8 cellular contexts compared by ENCODE assay signal in the genomic region with DNA sequence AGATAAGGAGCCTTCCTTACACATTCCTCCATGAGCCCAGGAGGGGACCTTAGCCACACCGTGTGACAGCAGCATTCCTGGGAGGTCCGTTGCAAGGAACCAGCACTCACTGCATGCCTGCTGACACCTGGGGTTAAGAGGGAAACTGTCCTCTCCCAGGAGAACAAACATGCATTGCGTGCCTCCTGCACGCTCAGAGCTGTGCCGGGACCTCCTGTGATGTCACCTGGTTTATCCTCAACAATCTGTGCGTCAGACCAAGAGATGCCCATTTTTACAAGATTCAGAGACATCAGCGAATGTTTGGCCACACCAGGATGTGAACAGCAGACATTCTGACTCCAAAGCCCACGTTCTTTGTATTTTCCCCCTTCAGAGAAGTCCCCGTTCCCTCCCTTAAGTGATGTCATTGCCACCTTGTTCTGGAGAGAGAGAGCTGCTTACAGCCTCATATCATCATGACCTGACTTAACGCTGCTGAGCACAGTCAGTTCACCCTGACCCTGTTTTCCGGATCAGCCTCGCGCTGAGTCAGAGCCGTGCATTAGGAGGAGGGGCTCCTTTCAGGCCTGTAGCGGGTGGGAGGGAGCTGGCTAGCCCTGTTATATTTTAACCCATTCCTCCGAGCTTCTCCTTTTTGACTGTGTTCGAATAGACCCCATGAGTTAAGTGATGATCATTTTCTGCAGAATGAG. TPM values are rescaled to one million over a fixed set of nuclear protein-coding genes. Genes with fewer than 3 reads are reported as not detected.
DNase-seq lines count a peak whose midpoint lies in the region; ATAC-seq and TF ChIP-seq lines count a peak whose summit lies in the region.

No MANE protein-coding gene starts in this region.

- peak overlapping the region in 1 of 2 donors; percentile 24 for H3K9ac ChIP-seq in colonic mucosa (ENCODE audit: low read depth in 2 of 2, low read length in 2 of 2)

- H3K27me3 Mint-ChIP-seq in natural killer cell treated with Interleukin-12 subunit alpha and Interleukin-12 subunit beta and Interleukin-15 and Interleukin-18, amount 100 ng/mL, for 72 hours, result no peaks in the 10 kb centered on the region

- no peak overlapping the region for H3K4me3 ChIP-seq in colonic mucosa

- no peaks in the 10 kb centered on the region for H3K36me3 ChIP-seq in colonic mucosa

- H3K4me1 Mint-ChIP-seq in natural killer cell treated with Interleukin-12 subunit alpha and Interleukin-12 subunit beta and Interleukin-15 and Interleukin-18, amount 100 ng/mL, for 72 hours (ENCODE audit: low read depth in 2 of 2), result peaks cover 0 to 10% of the 10 kb centered on the region in 2 donors

- ATAC-seq in natural killer cell treated with Interleukin-12 subunit alpha and Interleukin-12 subunit beta and Interleukin-15 and Interleukin-18, amount 100 ng/mL, for 72 hours, result peak; percentile 71 to 83
- ATAC-seq in GM18498 (IDR thresholded peaks at IDR 0.05; ENCODE audit: unreplicated experiment) (no peak), GM19328 (IDR thresholded peaks at IDR 0.05; ENCODE audit: unreplicated experiment) (no peak)

- no peak overlapping the region for H3K27ac ChIP-seq in colonic mucosa

- H3K9me3 Mint-ChIP-seq in natural killer cell treated with Interleukin-12 subunit alpha and Interleukin-12 subunit beta and Interleukin-15 and Interleukin-18, amount 100 ng/mL, for 72 hours, result no peaks in the 10 kb centered on the region

- intact Hi-C loops in colonic mucosa (cut with DNase I), result no loop called here

- no peaks in the 10 kb centered on the region for H3K36me3 Mint-ChIP-seq in natural killer cell treated with Interleukin-12 subunit alpha and Interleukin-12 subunit beta and Interleukin-15 and Interleukin-18, amount 100 ng/mL, for 72 hours

- H3K27ac Mint-ChIP-seq in natural killer cell treated with Interleukin-12 subunit alpha and Interleukin-12 subunit beta and Interleukin-15 and Interleukin-18, amount 100 ng/mL, for 72 hours, result peak overlapping the region in 1 of 2 donors; percentile 33

- no peak for TF ChIP-seq CTCF in colonic mucosa (IDR thresholded peaks at IDR 0.05)

- peak; percentile 34 for DNase-seq in activated CD8-positive, alpha-beta memory T cell treated with anti-CD3 and anti-CD28 coated beads, Interleukin-2, amount 50 U/mL, for 4 hours
- DNase-seq in activated CD8-positive, alpha-beta memory T cell treated with anti-CD3 and anti-CD28 coated beads for 24 hours, result no peak
- DNase-seq in RPMI7951 (ENCODE audit: low read depth) (peak; percentile 21), dermis blood vessel endothelial cell (peak; percentile 95), colonic mucosa (no peak)
- DNase-seq in natural killer cell treated with Interleukin-12 subunit alpha and Interleukin-12 subunit beta and Interleukin-15 and Interleukin-18, amount 100 ng/mL, for 72 hours (ENCODE audit: low spot score), result no peak

- no peaks in the 10 kb centered on the region for H3K9me3 ChIP-seq in colonic mucosa

- H3K4me3 Mint-ChIP-seq in natural killer cell treated with Interleukin-12 subunit alpha and Interleukin-12 subunit beta and Interleukin-15 and Interleukin-18, amount 100 ng/mL, for 72 hours, result no peak overlapping the region

- no peaks in the 10 kb centered on the region for H3K4me1 ChIP-seq in colonic mucosa

- no peaks in the 10 kb centered on the region for H3K27me3 ChIP-seq in colonic mucosa

RNA-seq across cellular contexts. Expression of a gene that starts 36.2 kb away (rescaled TPM):
- 2.9 and 3.4 TPM in 2 replicates for total RNA-seq in RPMI7951 (2014; rRNA removed; shearing (Covaris generic))
- total RNA-seq in dermis blood vessel endothelial cell, result 4.9 and 6.8 TPM in 2 replicates
- total RNA-seq in natural killer cell treated with Interleukin-12 subunit alpha and Interleukin-12 subunit beta and Interleukin-15 and Interleukin-18, amount 100 ng/mL, for 72 hours, result 10 to 100 TPM in 1 of 2 donors, 1 to 10 TPM in 1; 9.7 to 25.9 TPM
- 1 to 10 TPM; 3.9 to 6.5 TPM for total RNA-seq in colonic mucosa

RNA-seq across cellular contexts. Expression of a gene that starts 44.8 kb away (rescaled TPM):
- total RNA-seq in RPMI7951 (2014; rRNA removed; shearing (Covaris generic)), result 1.1 and 1.5 TPM in 2 replicates
- 6.1 and 6.5 TPM in 2 replicates for total RNA-seq in dermis blood vessel endothelial cell
- total RNA-seq in natural killer cell treated with Interleukin-12 subunit alpha and Interleukin-12 subunit beta and Interleukin-15 and Interleukin-18, amount 100 ng/mL, for 72 hours, result 10 to 100 TPM; 76.1 to 78.0 TPM
- total RNA-seq in colonic mucosa, result 10 to 100 TPM; 58.0 to 74.5 TPM

RNA-seq across cellular contexts. Expression of a gene that starts 55.1 kb away (rescaled TPM):
- 0.96 and 1.1 TPM in 2 replicates for total RNA-seq in RPMI7951 (2014; rRNA removed; shearing (Covaris generic))
- 2.7 and 6.7 TPM in 2 replicates for total RNA-seq in dermis blood vessel endothelial cell
- total RNA-seq in natural killer cell treated with Interleukin-12 subunit alpha and Interleukin-12 subunit beta and Interleukin-15 and Interleukin-18, amount 100 ng/mL, for 72 hours, result 10 to 100 TPM; 27.1 to 40.8 TPM
- 10 to 100 TPM; 20.4 to 25.4 TPM for total RNA-seq in colonic mucosa

Comparison
In these comparisons a context has a peak if more than half of its experiments do, and no peak if none do; other contexts are left out.
1. DNase-seq: peak in activated CD8-positive, alpha-beta memory T cell treated with anti-CD3 and anti-CD28 coated beads, Interleukin-2, amount 50 U/mL, for 4 hours (single experiment), RPMI7951 (single experiment) and dermis blood vessel endothelial cell (single experiment); none in activated CD8-positive, alpha-beta memory T cell treated with anti-CD3 and anti-CD28 coated beads for 24 hours (single experiment), natural killer cell treated with Interleukin-12 subunit alpha and Interleukin-12 subunit beta and Interleukin-15 and Interleukin-18, amount 100 ng/mL, for 72 hours (single experiment) and colonic mucosa (single experiment).
2. ATAC-seq: peak in natural killer cell treated with Interleukin-12 subunit alpha and Interleukin-12 subunit beta and Interleukin-15 and Interleukin-18, amount 100 ng/mL, for 72 hours (2 of 2); none in GM18498 (single experiment) and GM19328 (single experiment).